15 cellular contexts compared by ENCODE assay signal in the genomic region with DNA sequence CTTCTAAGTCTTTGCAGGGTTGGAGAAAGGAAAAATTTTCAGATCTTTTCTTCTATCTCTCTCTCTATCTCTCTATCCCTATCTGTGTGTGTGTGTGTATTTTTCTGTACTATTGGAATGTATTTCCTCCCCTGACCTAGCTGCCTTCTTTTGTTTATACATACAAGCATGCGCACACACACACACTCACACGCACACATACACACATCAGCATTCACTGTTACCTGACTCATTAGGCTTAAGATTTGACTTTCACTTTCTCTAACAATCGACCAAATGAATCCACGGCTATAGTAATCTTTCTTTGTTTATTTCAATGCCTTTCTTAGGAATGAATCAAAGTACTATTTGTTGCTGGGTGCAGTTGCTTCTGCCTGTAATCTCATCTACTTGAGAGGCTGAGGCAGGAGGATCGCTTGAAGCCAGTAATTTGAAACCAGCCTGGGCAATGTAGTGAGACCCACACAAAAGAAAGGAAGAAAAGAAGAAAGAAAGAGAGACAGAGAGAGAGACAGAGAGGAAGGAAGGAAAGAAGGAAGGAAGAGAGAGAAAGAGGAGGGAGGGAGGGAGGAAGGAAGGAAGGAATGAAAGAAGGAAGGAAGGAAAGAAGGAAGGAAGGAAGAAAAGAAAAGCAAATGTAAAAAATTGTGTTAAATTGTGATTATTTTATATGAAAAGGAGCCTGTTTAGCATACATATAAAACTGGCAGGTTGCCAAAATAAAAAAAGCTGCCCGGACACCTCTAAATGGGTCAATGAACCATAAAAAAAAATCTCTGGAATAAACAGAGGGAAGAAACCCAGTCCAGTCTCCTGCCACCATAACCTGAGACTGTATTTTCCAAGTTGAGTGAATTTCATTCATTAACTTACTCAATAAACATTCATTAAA.
DNase-seq lines count a peak whose midpoint lies in the region; ATAC-seq and TF ChIP-seq lines count a peak whose summit lies in the region.
"Had no signal": no experiment of that assay in that cellular context is flagged by ENCODE, and none has a peak within 500 bp of the region (broad histone marks: within the 10 kb centered on the region; RNA-seq: fewer than 3 reads in every experiment).

No MANE protein-coding gene starts in this region.

- peaks cover 0 to 2% of the 10 kb centered on the region in 2 donors for H3K4me1 ChIP-seq in lung (ENCODE audit: control insufficient read depth in 2 of 2, insufficient read depth in 2 of 2, low read length in 2 of 2)
- H3K4me1 ChIP-seq in CD4-positive, alpha-beta memory T cell (ENCODE audit: insufficient read depth, low read length), result no peaks in the 10 kb centered on the region
- H3K4me1 ChIP-seq: sigmoid colon had no signal

- H3K27me3 ChIP-seq in lung (ENCODE audit: control insufficient read depth, insufficient read depth), result no peaks in the 10 kb centered on the region
- no peaks in the 10 kb centered on the region for H3K27me3 ChIP-seq in CD4-positive, alpha-beta memory T cell (ENCODE audit: insufficient read depth, low read length)

- no peak overlapping the region for H3K27ac Mint-ChIP-seq in CD4-positive, alpha-beta memory T cell

- CTCF ChIA-PET in CD4-positive, alpha-beta memory T cell (lab: Charles Lee; ENCODE audit: partially characterized antibody), result no interaction called here

- no peak overlapping the region for H3K4me3 Mint-ChIP-seq in CD4-positive, alpha-beta memory T cell

- TF ChIP-seq EP300 in Ishikawa (IDR thresholded peaks at IDR 0.05; ENCODE audit: borderline replicate concordance), result no peak

- no peaks in the 10 kb centered on the region for H3K36me3 ChIP-seq in lung (ENCODE audit: control insufficient read depth in 2 of 2, insufficient read depth in 2 of 2, low read length in 2 of 2)
- H3K36me3 ChIP-seq in CD4-positive, alpha-beta memory T cell (ENCODE audit: insufficient read depth, low read length), result no peaks in the 10 kb centered on the region
- H3K36me3 ChIP-seq: sigmoid colon had no signal

- ATAC-seq in lung (ENCODE audit: insufficient read depth, low FRiP score), result no peak
- ATAC-seq in HG03280 (IDR thresholded peaks at IDR 0.05; ENCODE audit: unreplicated experiment), result no peak
- ATAC-seq in GM21528 (IDR thresholded peaks at IDR 0.05; ENCODE audit: low FRiP score, unreplicated experiment), result no peak

- DNase-seq in Caki2 (ENCODE audit: low read depth) (peak; percentile 7), choroid plexus epithelial cell (ENCODE audit: low read depth) (peak; percentile 74), lung (ENCODE audit: low spot score) (peak; percentile 24), iPS-NIHi7 (ENCODE audit: extremely low spot score) (no peak)
- DNase-seq in CD4-positive, alpha-beta memory T cell, result no peak
- DNase-seq: activated CD4-positive, alpha-beta T cell treated with anti-CD3 and anti-CD28 coated beads, Interleukin-2, amount 50 U/mL, for 48 hours; effector CD8-positive, alpha-beta T cell; glutamatergic neuron; NCI-H524; sigmoid colon; stimulated activated naive CD4-positive, alpha-beta T cell treated with Interleukin-2 at 50 U/mL for 16 hours had no signal

- TF ChIP-seq CTCF in choroid plexus epithelial cell (conservative IDR thresholded peaks at IDR 0.05; ENCODE audit: low read depth, low read length) (no peak), lung (IDR thresholded peaks at IDR 0.05; ENCODE audit: control extremely low read depth, extremely low read depth) (no peak)

- H3K9me3 Mint-ChIP-seq in CD4-positive, alpha-beta memory T cell, result no peaks in the 10 kb centered on the region

- H3K27ac ChIP-seq in lung (ENCODE audit: low read depth in 1 of 2, low read length in 1 of 2), result no peak overlapping the region
- no peak overlapping the region for H3K27ac ChIP-seq in CD4-positive, alpha-beta memory T cell (ENCODE audit: low read depth, low read length)
- H3K27ac ChIP-seq: C4-2B, sigmoid colon had no signal

- no peaks in the 10 kb centered on the region for H3K36me3 Mint-ChIP-seq in CD4-positive, alpha-beta memory T cell

- WGBS in lung, 2 donors, result 58 to 79% methylated on average over 6 of the region's 6 CpGs

- POLR2A ChIA-PET in CD4-positive, alpha-beta memory T cell (lab: Charles Lee; ENCODE audit: partially characterized antibody), result no interaction called here

- no peaks in the 10 kb centered on the region for H3K9me3 ChIP-seq in lung (ENCODE audit: control insufficient read depth in 2 of 2, insufficient read depth in 1 of 2, low read length in 1 of 2)
- H3K9me3 ChIP-seq in CD4-positive, alpha-beta memory T cell (ENCODE audit: control insufficient read depth in 1 of 2, low read length in 2 of 2), result no peaks in the 10 kb centered on the region
- H3K9me3 ChIP-seq: sigmoid colon had no signal

- H3K4me1 Mint-ChIP-seq in CD4-positive, alpha-beta memory T cell, result peaks cover 0 to 3% (median under 1%) of the 10 kb centered on the region in 4 donors

- intact Hi-C loops in CD4-positive, alpha-beta memory T cell (cut with micrococcal nuclease), result no loop called here

- in situ Hi-C loops in Caki2 (cut with HindIII; ENCODE audit: low pct_unique_long_range_greater_than_20kb, low sequenced_read_pairs), result no loop called here

- peaks cover 2% of the 10 kb centered on the region in 2 donors for H3K27me3 Mint-ChIP-seq in CD4-positive, alpha-beta memory T cell

- H3K4me3 ChIP-seq in choroid plexus epithelial cell (ENCODE audit: low read depth, low read length), result peak overlapping the region; percentile 17
- H3K4me3 ChIP-seq in lung, result no peak overlapping the region
- no peak overlapping the region for H3K4me3 ChIP-seq in CD4-positive, alpha-beta memory T cell (ENCODE audit: low read length in 2 of 2)
- H3K4me3 ChIP-seq: sigmoid colon had no signal

- TF ChIP-seq RAD21 in Ishikawa (IDR thresholded peaks at IDR 0.05; ENCODE audit: low read depth), result no peak

TF ChIP-seq in Ishikawa, 13 proteins besides CTCF, POLR2A, EP300 and RAD21:
- TF ChIP-seq, protein P1, sequence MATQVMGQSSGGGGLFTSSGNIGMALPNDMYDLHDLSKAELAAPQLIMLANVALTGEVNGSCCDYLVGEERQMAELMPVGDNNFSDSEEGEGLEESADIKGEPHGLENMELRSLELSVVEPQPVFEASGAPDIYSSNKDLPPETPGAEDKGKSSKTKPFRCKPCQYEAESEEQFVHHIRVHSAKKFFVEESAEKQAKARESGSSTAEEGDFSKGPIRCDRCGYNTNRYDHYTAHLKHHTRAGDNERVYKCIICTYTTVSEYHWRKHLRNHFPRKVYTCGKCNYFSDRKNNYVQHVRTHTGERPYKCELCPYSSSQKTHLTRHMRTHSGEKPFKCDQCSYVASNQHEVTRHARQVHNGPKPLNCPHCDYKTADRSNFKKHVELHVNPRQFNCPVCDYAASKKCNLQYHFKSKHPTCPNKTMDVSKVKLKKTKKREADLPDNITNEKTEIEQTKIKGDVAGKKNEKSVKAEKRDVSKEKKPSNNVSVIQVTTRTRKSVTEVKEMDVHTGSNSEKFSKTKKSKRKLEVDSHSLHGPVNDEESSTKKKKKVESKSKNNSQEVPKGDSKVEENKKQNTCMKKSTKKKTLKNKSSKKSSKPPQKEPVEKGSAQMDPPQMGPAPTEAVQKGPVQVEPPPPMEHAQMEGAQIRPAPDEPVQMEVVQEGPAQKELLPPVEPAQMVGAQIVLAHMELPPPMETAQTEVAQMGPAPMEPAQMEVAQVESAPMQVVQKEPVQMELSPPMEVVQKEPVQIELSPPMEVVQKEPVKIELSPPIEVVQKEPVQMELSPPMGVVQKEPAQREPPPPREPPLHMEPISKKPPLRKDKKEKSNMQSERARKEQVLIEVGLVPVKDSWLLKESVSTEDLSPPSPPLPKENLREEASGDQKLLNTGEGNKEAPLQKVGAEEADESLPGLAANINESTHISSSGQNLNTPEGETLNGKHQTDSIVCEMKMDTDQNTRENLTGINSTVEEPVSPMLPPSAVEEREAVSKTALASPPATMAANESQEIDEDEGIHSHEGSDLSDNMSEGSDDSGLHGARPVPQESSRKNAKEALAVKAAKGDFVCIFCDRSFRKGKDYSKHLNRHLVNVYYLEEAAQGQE (IDR thresholded peaks at IDR 0.05; ENCODE audit: low read depth), result no peak
- TF ChIP-seq NFIC (IDR thresholded peaks at IDR 0.05), result peak; percentile 48; the same call in 1 of the 2 replicates

Comparison
In these comparisons a context has a peak if more than half of its experiments do, and no peak if none do; other contexts are left out.
1. DNase-seq: peak in Caki2 (single experiment), choroid plexus epithelial cell (single experiment) and lung (single experiment); none in CD4-positive, alpha-beta memory T cell (0 of 5) and iPS-NIHi7 (single experiment).